In the genomic region with DNA sequence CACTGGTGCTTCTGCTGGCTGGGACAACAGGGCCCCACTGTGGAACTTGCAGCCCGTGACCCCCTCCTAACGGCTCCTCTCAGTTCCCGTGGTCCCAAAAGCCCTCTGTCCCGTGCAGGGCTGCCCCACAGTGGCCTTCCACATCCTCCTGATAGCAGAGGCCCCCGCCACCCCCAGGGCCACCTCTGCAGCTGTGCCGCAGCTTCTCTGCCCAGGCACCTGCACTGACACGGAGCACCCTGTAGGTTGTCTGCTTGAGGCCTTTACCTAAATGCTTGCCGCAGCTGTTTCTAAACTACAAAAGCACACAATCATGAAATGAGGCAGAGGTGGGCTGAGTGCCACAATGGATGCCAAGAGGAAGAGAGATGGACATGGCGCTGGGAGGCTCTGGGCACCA, we compare ENCODE assay signal across 21 cellular contexts. TPM values are rescaled to one million over a fixed set of nuclear protein-coding genes. Genes with fewer than 3 reads are reported as not detected.
DNase-seq lines count a peak whose midpoint lies in the region; ATAC-seq and TF ChIP-seq lines count a peak whose summit lies in the region.
"Had no signal": no experiment of that assay in that cellular context is flagged by ENCODE, and none has a peak within 500 bp of the region (broad histone marks: within the 10 kb centered on the region; RNA-seq: fewer than 3 reads in every experiment).

No MANE protein-coding gene starts in this region.

- ATAC-seq in activated T-cell treated with anti-CD3 and anti-CD28 coated beads, Interleukin-2, amount 50 U/mL, for 72 hours (replicated peaks in 1 of 2) = no peak
- ATAC-seq in GM23338 (peak; percentile 68), HG02973 (IDR thresholded peaks at IDR 0.05; ENCODE audit: unreplicated experiment) (no peak)
- no peak for ATAC-seq in central memory CD8-positive, alpha-beta T cell (replicated peaks; ENCODE audit: extremely low read depth, poor library complexity, severe bottlenecking)

- no peaks in the 10 kb centered on the region for H3K79me2 ChIP-seq in GM23338 (replicated peaks; ENCODE audit: insufficient read depth)

- no peak overlapping the region for H3K27ac ChIP-seq in GM23338 (ENCODE audit: low read depth)
- H3K27ac ChIP-seq: C4-2B had no signal

- H3K4me1 ChIP-seq in GM23338 (ENCODE audit: insufficient read depth) = peaks cover 9% of the 10 kb centered on the region; the same call in 1 of the 2 replicates

- intact Hi-C loops in posterior vena cava (cut with DNase I) = no loop called here

- peaks cover 0 to 4% of the 10 kb centered on the region in 2 donors for H3K36me3 Mint-ChIP-seq in activated T-cell treated with anti-CD3 and anti-CD28 coated beads, Interleukin-2, amount 50 U/mL, for 72 hours (ENCODE audit: insufficient read depth in 2 of 2)
- peaks cover 27% of the 10 kb centered on the region for H3K36me3 Mint-ChIP-seq in activated T-cell treated with anti-CD3 and anti-CD28 coated beads, Interleukin-2, amount 50 U/mL, for 24 hours (ENCODE audit: low read depth)
- peaks cover 22% of the 10 kb centered on the region for H3K36me3 Mint-ChIP-seq in GM23338 (ENCODE audit: low read depth)
- peaks cover 21% of the 10 kb centered on the region for H3K36me3 Mint-ChIP-seq in central memory CD8-positive, alpha-beta T cell (ENCODE audit: insufficient read depth)

- no peaks in the 10 kb centered on the region for H3K9me2 ChIP-seq in GM23338 (ENCODE audit: insufficient read depth)

- H3K27me3 Mint-ChIP-seq in activated T-cell treated with anti-CD3 and anti-CD28 coated beads, Interleukin-2, amount 50 U/mL, for 72 hours (ENCODE audit: low read depth) = peaks cover 11% of the 10 kb centered on the region
- H3K27me3 Mint-ChIP-seq in activated T-cell treated with anti-CD3 and anti-CD28 coated beads, Interleukin-2, amount 50 U/mL, for 24 hours = no peaks in the 10 kb centered on the region
- peaks cover 3% of the 10 kb centered on the region for H3K27me3 Mint-ChIP-seq in GM23338 (ENCODE audit: insufficient read depth, low read depth, poor library complexity)
- H3K27me3 Mint-ChIP-seq in central memory CD8-positive, alpha-beta T cell = no peaks in the 10 kb centered on the region

- no peaks in the 10 kb centered on the region for H3K4me1 Mint-ChIP-seq in activated T-cell treated with anti-CD3 and anti-CD28 coated beads, Interleukin-2, amount 50 U/mL, for 72 hours (ENCODE audit: low read depth)
- peaks cover 2% of the 10 kb centered on the region for H3K4me1 Mint-ChIP-seq in activated T-cell treated with anti-CD3 and anti-CD28 coated beads, Interleukin-2, amount 50 U/mL, for 24 hours (ENCODE audit: low read depth)
- H3K4me1 Mint-ChIP-seq in GM23338 = peaks cover 26% of the 10 kb centered on the region
- H3K4me1 Mint-ChIP-seq in central memory CD8-positive, alpha-beta T cell = no peaks in the 10 kb centered on the region
- H3K4me1 Mint-ChIP-seq: CD8-positive, alpha-beta memory T cell had no signal

- H3K36me3 ChIP-seq in GM23338 (ENCODE audit: insufficient read depth) = peaks cover 13% of the 10 kb centered on the region; the same call in 1 of the 2 replicates

- no peaks in the 10 kb centered on the region for H3K9me3 Mint-ChIP-seq in activated T-cell treated with anti-CD3 and anti-CD28 coated beads, Interleukin-2, amount 50 U/mL, for 72 hours
- H3K9me3 Mint-ChIP-seq in activated T-cell treated with anti-CD3 and anti-CD28 coated beads, Interleukin-2, amount 50 U/mL, for 24 hours = no peaks in the 10 kb centered on the region
- H3K9me3 Mint-ChIP-seq in GM23338 = peaks cover 5% of the 10 kb centered on the region; the same call in 1 of the 3 replicates
- H3K9me3 Mint-ChIP-seq in central memory CD8-positive, alpha-beta T cell = no peaks in the 10 kb centered on the region
- H3K9me3 Mint-ChIP-seq: CD8-positive, alpha-beta memory T cell had no signal

- H3K4me3 ChIP-seq in GM23338 = no peak overlapping the region
- H3K4me3 ChIP-seq: MG63 had no signal

- peak overlapping the region; percentile 9 for H3K27ac Mint-ChIP-seq in activated T-cell treated with anti-CD3 and anti-CD28 coated beads, Interleukin-2, amount 50 U/mL, for 72 hours
- no peak overlapping the region for H3K27ac Mint-ChIP-seq in activated T-cell treated with anti-CD3 and anti-CD28 coated beads, Interleukin-2, amount 50 U/mL, for 24 hours
- no peak overlapping the region for H3K27ac Mint-ChIP-seq in GM23338
- peak overlapping the region; percentile 70 for H3K27ac Mint-ChIP-seq in central memory CD8-positive, alpha-beta T cell (ENCODE audit: low read depth)

- no peak overlapping the region for H2AFZ ChIP-seq in GM23338

- TF ChIP-seq CTCF in GM23338 (conservative IDR thresholded peaks at IDR 0.05; ENCODE audit: low read depth in 2 of 2) = no peak

- H3K4me2 ChIP-seq in GM23338 = no peak overlapping the region

- H3F3A ChIP-seq in GM23338 (replicated peaks; ENCODE audit: low read depth) = no peaks in the 10 kb centered on the region

- DNase-seq in activated T-cell treated with anti-CD3 and anti-CD28 coated beads, Interleukin-2, amount 50 U/mL, for 72 hours = no peak
- no peak for DNase-seq in activated T-cell treated with anti-CD3 and anti-CD28 coated beads, Interleukin-2, amount 50 U/mL, for 24 hours
- DNase-seq in GM23338 (ENCODE audit: low spot score) (peak; percentile 22), posterior vena cava (ENCODE audit: low spot score) (peak; percentile 73), DMS153 (lab: John Stamatoyannopoulos, UW) (no peak)
- no peak for DNase-seq in central memory CD8-positive, alpha-beta T cell (ENCODE audit: low spot score in 2 of 2)
- DNase-seq in effector CD4-positive, alpha-beta T cell = no peak
- DNase-seq: 8988T; AML-193; Calu3; CD8-positive, alpha-beta memory T cell; HCEC 1CT; MG63; NCI-H1417; NCI-H1694 treated with DMSO at 0.1 percent for 48 hours; NCI-H2081 treated with DMSO at 0.1 percent for 48 hours; NCI-H446; NCI-H526; Right ventricle myocardium superior had no signal

- H3K27me3 ChIP-seq in GM23338 (ENCODE audit: insufficient read depth) = no peaks in the 10 kb centered on the region
- H3K27me3 ChIP-seq: MG63 had no signal

- H3K4me3 Mint-ChIP-seq in activated T-cell treated with anti-CD3 and anti-CD28 coated beads, Interleukin-2, amount 50 U/mL, for 72 hours = no peak overlapping the region
- no peak overlapping the region for H3K4me3 Mint-ChIP-seq in activated T-cell treated with anti-CD3 and anti-CD28 coated beads, Interleukin-2, amount 50 U/mL, for 24 hours
- no peak overlapping the region for H3K4me3 Mint-ChIP-seq in GM23338
- no peak overlapping the region for H3K4me3 Mint-ChIP-seq in central memory CD8-positive, alpha-beta T cell
- H3K4me3 Mint-ChIP-seq: CD8-positive, alpha-beta memory T cell had no signal

- H4K20me1 ChIP-seq in GM23338 (replicated peaks; ENCODE audit: insufficient read depth) = no peaks in the 10 kb centered on the region

TF ChIP-seq in GM23338, 12 proteins besides CTCF, POLR2A, EP300 and RAD21 (continues in another document):
- no peak for TF ChIP-seq JUNB (IDR thresholded peaks at IDR 0.05; ENCODE audit: unreplicated experiment)
- TF ChIP-seq, protein P1, sequence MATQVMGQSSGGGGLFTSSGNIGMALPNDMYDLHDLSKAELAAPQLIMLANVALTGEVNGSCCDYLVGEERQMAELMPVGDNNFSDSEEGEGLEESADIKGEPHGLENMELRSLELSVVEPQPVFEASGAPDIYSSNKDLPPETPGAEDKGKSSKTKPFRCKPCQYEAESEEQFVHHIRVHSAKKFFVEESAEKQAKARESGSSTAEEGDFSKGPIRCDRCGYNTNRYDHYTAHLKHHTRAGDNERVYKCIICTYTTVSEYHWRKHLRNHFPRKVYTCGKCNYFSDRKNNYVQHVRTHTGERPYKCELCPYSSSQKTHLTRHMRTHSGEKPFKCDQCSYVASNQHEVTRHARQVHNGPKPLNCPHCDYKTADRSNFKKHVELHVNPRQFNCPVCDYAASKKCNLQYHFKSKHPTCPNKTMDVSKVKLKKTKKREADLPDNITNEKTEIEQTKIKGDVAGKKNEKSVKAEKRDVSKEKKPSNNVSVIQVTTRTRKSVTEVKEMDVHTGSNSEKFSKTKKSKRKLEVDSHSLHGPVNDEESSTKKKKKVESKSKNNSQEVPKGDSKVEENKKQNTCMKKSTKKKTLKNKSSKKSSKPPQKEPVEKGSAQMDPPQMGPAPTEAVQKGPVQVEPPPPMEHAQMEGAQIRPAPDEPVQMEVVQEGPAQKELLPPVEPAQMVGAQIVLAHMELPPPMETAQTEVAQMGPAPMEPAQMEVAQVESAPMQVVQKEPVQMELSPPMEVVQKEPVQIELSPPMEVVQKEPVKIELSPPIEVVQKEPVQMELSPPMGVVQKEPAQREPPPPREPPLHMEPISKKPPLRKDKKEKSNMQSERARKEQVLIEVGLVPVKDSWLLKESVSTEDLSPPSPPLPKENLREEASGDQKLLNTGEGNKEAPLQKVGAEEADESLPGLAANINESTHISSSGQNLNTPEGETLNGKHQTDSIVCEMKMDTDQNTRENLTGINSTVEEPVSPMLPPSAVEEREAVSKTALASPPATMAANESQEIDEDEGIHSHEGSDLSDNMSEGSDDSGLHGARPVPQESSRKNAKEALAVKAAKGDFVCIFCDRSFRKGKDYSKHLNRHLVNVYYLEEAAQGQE (IDR thresholded peaks at IDR 0.05; ENCODE audit: unreplicated experiment) = no peak

RNA-seq across cellular contexts. Expression of a gene that starts 13.5 kb away (rescaled TPM):
- total RNA-seq in activated T-cell treated with anti-CD3 and anti-CD28 coated beads, Interleukin-2, amount 50 U/mL, for 72 hours = 1 to 10 TPM in 1 of 2 donors, under 1 TPM in 1; 0.83 to 1.1 TPM
- 2.5 and 4.2 TPM in 2 replicates for total RNA-seq in GM23338 (2014; rRNA removed; shearing (Covaris generic))
- polyA plus RNA-seq in GM23338 (2016; fragmentation: Nextera tagmentation; extraction: Ambion mirVana) = 2.8 and 2.9 TPM in 2 replicates
- total RNA-seq in posterior vena cava = 1 to 10 TPM; 1.9 to 2.3 TPM

Comparison
In these comparisons a context has a peak if more than half of its experiments do, and no peak if none do; other contexts are left out.
1. H3K27ac Mint-ChIP-seq: peak in activated T-cell treated with anti-CD3 and anti-CD28 coated beads, Interleukin-2, amount 50 U/mL, for 72 hours (single experiment) and central memory CD8-positive, alpha-beta T cell (single experiment); none in activated T-cell treated with anti-CD3 and anti-CD28 coated beads, Interleukin-2, amount 50 U/mL, for 24 hours (single experiment) and GM23338 (single experiment).
2. DNase-seq: peak in GM23338 (single experiment) and posterior vena cava (single experiment); none in activated T-cell treated with anti-CD3 and anti-CD28 coated beads, Interleukin-2, amount 50 U/mL, for 72 hours (0 of 2), activated T-cell treated with anti-CD3 and anti-CD28 coated beads, Interleukin-2, amount 50 U/mL, for 24 hours (single experiment), central memory CD8-positive, alpha-beta T cell (0 of 2), DMS153 (single experiment) and effector CD4-positive, alpha-beta T cell (single experiment).